ENCODE assay signal across 18 cellular contexts in the genomic region with DNA sequence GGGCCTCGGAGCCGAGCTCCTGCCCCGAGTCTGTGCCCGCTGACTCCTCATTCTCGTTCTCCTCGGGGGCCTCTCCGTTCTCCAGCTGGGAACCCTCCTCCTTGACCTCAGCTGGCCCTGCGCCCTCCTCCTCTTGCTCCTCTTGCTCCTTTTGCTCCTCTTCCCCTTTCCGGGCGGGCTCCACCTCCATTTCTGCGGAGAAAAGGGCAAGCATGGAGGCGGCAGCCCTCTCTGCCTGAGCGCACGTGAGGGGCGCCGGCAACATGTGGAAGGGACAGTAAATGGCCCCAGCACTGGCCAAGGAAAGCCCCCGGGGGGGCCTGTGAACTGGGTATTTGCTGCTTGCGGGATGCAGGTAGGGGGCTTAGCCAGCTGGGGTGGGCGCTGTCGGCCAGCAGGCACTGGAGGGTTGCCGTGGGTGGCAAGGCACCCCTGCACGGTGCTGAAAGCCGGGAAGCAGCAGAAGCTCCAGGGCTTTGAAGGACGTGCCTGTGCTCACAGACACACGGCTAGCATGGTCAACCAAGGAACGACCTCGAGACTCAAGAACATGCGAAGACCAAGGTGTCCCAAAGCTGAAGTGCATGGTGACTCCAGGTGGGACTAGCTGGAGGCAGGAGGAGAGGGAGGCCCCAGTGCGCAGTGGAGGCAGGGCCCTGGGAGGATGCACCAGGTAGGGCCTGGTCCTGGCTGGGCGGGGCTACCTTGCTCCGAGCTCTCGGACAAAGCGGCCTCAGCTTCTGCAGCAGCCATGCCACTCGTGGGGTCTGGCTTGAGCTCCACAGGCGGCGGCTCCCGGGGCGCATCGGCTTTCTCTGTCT. TPM values are rescaled to one million over a fixed set of nuclear protein-coding genes. Genes with fewer than 3 reads are reported as not detected.
A peak's percentile ranks its signal among the peaks of the same experiment; 100 is the strongest.
DNase-seq lines count a peak whose midpoint lies in the region; ATAC-seq and TF ChIP-seq lines count a peak whose summit lies in the region.
"Had no signal": no experiment of that assay in that cellular context is flagged by ENCODE, and none has a peak within 500 bp of the region (broad histone marks: within the 10 kb centered on the region; RNA-seq: fewer than 3 reads in every experiment).

No MANE protein-coding gene starts in this region.

- 94% methylated on average over 9 of the region's 39 CpGs for WGBS in right lobe of liver (ENCODE audit: insufficient coverage, low coverage, low lambda C conversion rate, missing lambda C conversion rate)

- DNase-seq in activated naive CD4-positive, alpha-beta T cell treated with anti-CD3 and anti-CD28 coated beads for 36 hours, result peak; percentile 3
- DNase-seq in activated naive CD4-positive, alpha-beta T cell treated with anti-CD3 and anti-CD28 coated beads, Interleukin-2, amount 10 ng/mL, durations not matched to agents 7 days and 5 days, result no peak
- DNase-seq in mesenteric fat pad (ENCODE audit: low spot score) (peak; percentile 76), uterus (peak; percentile 13 to 17), right lobe of liver (no peak), DMS53 (lab: John Stamatoyannopoulos, UW) (no peak)
- DNase-seq: Caco-2, DMS153, HCEC 1CT, KG1, NCI-H1436 treated with DMSO at 0.1 percent for 48 hours, NCI-H2081, NCI-H510A, NCI-H774, SJCRH30 had no signal

- H3K9me3 Mint-ChIP-seq in activated naive CD4-positive, alpha-beta T cell treated with anti-CD3 and anti-CD28 coated beads for 36 hours, result no peaks in the 10 kb centered on the region
- no peaks in the 10 kb centered on the region for H3K9me3 Mint-ChIP-seq in activated naive CD4-positive, alpha-beta T cell treated with anti-CD3 and anti-CD28 coated beads, Interleukin-2, amount 10 ng/mL, durations not matched to agents 7 days and 5 days

- no peak overlapping the region for H3K27ac Mint-ChIP-seq in activated naive CD4-positive, alpha-beta T cell treated with anti-CD3 and anti-CD28 coated beads for 36 hours
- no peak overlapping the region for H3K27ac Mint-ChIP-seq in activated naive CD4-positive, alpha-beta T cell treated with anti-CD3 and anti-CD28 coated beads, Interleukin-2, amount 10 ng/mL, durations not matched to agents 7 days and 5 days

- H3K4me1 ChIP-seq in uterus (peaks cover 3 to 4% of the 10 kb centered on the region in 2 donors), right lobe of liver (peaks cover 0 to 5% (median 0%) of the 10 kb centered on the region in 4 donors)

- peaks cover 5% of the 10 kb centered on the region for H3K36me3 Mint-ChIP-seq in activated naive CD4-positive, alpha-beta T cell treated with anti-CD3 and anti-CD28 coated beads for 36 hours (ENCODE audit: low read depth)
- H3K36me3 Mint-ChIP-seq in activated naive CD4-positive, alpha-beta T cell treated with anti-CD3 and anti-CD28 coated beads, Interleukin-2, amount 10 ng/mL, durations not matched to agents 7 days and 5 days, result peaks cover 16% of the 10 kb centered on the region

- H3K27ac ChIP-seq in angular gyrus (ENCODE audit: low read depth, low read length) (peak overlapping the region; percentile 37), uterus (no peak overlapping the region), right lobe of liver (no peak overlapping the region)
- H3K27ac ChIP-seq: SJCRH30 had no signal

- intact Hi-C loops in activated naive CD4-positive, alpha-beta T cell treated with anti-CD3 and anti-CD28 coated beads for 36 hours (cut with micrococcal nuclease), result no loop called here
- intact Hi-C loops in uterus (cut with DNase I; ENCODE audit: low total_unique reads) (no loop called here), right lobe of liver (cut with DNase I) (no loop called here)

- no peak overlapping the region for H3K4me3 ChIP-seq in uterus
- H3K4me3 ChIP-seq in right lobe of liver, result no peak overlapping the region
- H3K4me3 ChIP-seq: SJCRH30 had no signal

- H3K9me3 ChIP-seq in uterus, result no peaks in the 10 kb centered on the region
- no peaks in the 10 kb centered on the region for H3K9me3 ChIP-seq in right lobe of liver
- H3K9me3 ChIP-seq: Caco-2, SJCRH30 had no signal

- TF ChIP-seq CTCF in uterus (IDR thresholded peaks at IDR 0.05) (no peak), right lobe of liver (IDR thresholded peaks at IDR 0.05) (no peak)

- H3K4me3 Mint-ChIP-seq in activated naive CD4-positive, alpha-beta T cell treated with anti-CD3 and anti-CD28 coated beads for 36 hours, result no peak overlapping the region
- no peak overlapping the region for H3K4me3 Mint-ChIP-seq in activated naive CD4-positive, alpha-beta T cell treated with anti-CD3 and anti-CD28 coated beads, Interleukin-2, amount 10 ng/mL, durations not matched to agents 7 days and 5 days
- H3K4me3 Mint-ChIP-seq: CD14-positive monocyte had no signal

- TF ChIP-seq POLR2A in uterus (IDR thresholded peaks at IDR 0.05), result no peak
- no peak for TF ChIP-seq POLR2A in right lobe of liver (IDR thresholded peaks at IDR 0.05)

- H3K27me3 ChIP-seq in uterus, result no peaks in the 10 kb centered on the region
- H3K27me3 ChIP-seq in right lobe of liver, result no peaks in the 10 kb centered on the region
- H3K27me3 ChIP-seq: SJCRH30 had no signal

- CTCF ChIA-PET in activated naive CD4-positive, alpha-beta T cell treated with anti-CD3 and anti-CD28 coated beads for 36 hours (lab: Charles Lee), result interaction anchor here (0.6 kb wide), 1 partner anchor 153 kb away, joined by 5 read pairs; no protein-coding TSS in a partner anchor
- CTCF ChIA-PET in activated naive CD4-positive, alpha-beta T cell treated with anti-CD3 and anti-CD28 coated beads, Interleukin-2, amount 10 ng/mL, durations not matched to agents 7 days and 5 days (lab: Charles Lee), result interaction anchor here (1.4 kb wide), 1 partner anchor 11 kb away, joined by 3 read pairs; no protein-coding TSS in a partner anchor

- ATAC-seq in right lobe of liver, result no peak
- ATAC-seq in HG03025 (IDR thresholded peaks at IDR 0.05; ENCODE audit: low FRiP score, unreplicated experiment), result no peak

- no peaks in the 10 kb centered on the region for H3K36me3 ChIP-seq in uterus
- H3K36me3 ChIP-seq in right lobe of liver, result peaks cover 0 to 61% (median 17%) of the 10 kb centered on the region in 4 donors

- H3K4me1 Mint-ChIP-seq in activated naive CD4-positive, alpha-beta T cell treated with anti-CD3 and anti-CD28 coated beads for 36 hours (ENCODE audit: low read depth), result peaks cover 29% of the 10 kb centered on the region
- H3K4me1 Mint-ChIP-seq in activated naive CD4-positive, alpha-beta T cell treated with anti-CD3 and anti-CD28 coated beads, Interleukin-2, amount 10 ng/mL, durations not matched to agents 7 days and 5 days, result peaks cover 16% of the 10 kb centered on the region

- H3K27me3 Mint-ChIP-seq in activated naive CD4-positive, alpha-beta T cell treated with anti-CD3 and anti-CD28 coated beads for 36 hours (ENCODE audit: low read depth), result no peaks in the 10 kb centered on the region
- H3K27me3 Mint-ChIP-seq in activated naive CD4-positive, alpha-beta T cell treated with anti-CD3 and anti-CD28 coated beads, Interleukin-2, amount 10 ng/mL, durations not matched to agents 7 days and 5 days, result no peaks in the 10 kb centered on the region

RNA-seq across cellular contexts. Expression of gene ZBTB17, which starts 30.7 kb away (rescaled TPM):
- total RNA-seq in activated naive CD4-positive, alpha-beta T cell treated with anti-CD3 and anti-CD28 coated beads for 36 hours, result 10 to 100 TPM; 34.8 to 37.5 TPM
- total RNA-seq in mesenteric fat pad (29.9 TPM), uterus (100 to 1,000 TPM in 1 of 4 donors, 10 to 100 TPM in 3; 21.3 to 120 (median 70.0) TPM), right lobe of liver (10 to 100 TPM in 4 of 6 experiments, 1 to 10 TPM in 2; 9.2 to 13.3 (median 11.0) TPM)

RNA-seq across cellular contexts. Expression of gene SRARP, which starts 58.8 kb away (rescaled TPM):
- not detected for total RNA-seq in activated naive CD4-positive, alpha-beta T cell treated with anti-CD3 and anti-CD28 coated beads for 36 hours
- total RNA-seq in mesenteric fat pad (not detected), uterus (not detected), right lobe of liver (not detected)
- total RNA-seq: SJCRH30 had no signal

Comparison
In these comparisons a context has a peak if more than half of its experiments do, and no peak if none do; other contexts are left out.
1. DNase-seq: peak in activated naive CD4-positive, alpha-beta T cell treated with anti-CD3 and anti-CD28 coated beads for 36 hours (single experiment), mesenteric fat pad (single experiment) and uterus (2 of 2); none in activated naive CD4-positive, alpha-beta T cell treated with anti-CD3 and anti-CD28 coated beads, Interleukin-2, amount 10 ng/mL, durations not matched to agents 7 days and 5 days (single experiment), right lobe of liver (0 of 3) and DMS53 (single experiment).